In genomic region chr6:138594042-138594636, GRCh38 we compare ENCODE assay signal across 2 cellular contexts.
TF ChIP-seq lines count a peak whose summit lies in the region.

No MANE protein-coding gene starts in this region.

TF ChIP-seq in HCT116, 20 proteins besides CTCF, POLR2A, EP300 and RAD21 (continued from another document):
- TF ChIP-seq, protein P1, sequence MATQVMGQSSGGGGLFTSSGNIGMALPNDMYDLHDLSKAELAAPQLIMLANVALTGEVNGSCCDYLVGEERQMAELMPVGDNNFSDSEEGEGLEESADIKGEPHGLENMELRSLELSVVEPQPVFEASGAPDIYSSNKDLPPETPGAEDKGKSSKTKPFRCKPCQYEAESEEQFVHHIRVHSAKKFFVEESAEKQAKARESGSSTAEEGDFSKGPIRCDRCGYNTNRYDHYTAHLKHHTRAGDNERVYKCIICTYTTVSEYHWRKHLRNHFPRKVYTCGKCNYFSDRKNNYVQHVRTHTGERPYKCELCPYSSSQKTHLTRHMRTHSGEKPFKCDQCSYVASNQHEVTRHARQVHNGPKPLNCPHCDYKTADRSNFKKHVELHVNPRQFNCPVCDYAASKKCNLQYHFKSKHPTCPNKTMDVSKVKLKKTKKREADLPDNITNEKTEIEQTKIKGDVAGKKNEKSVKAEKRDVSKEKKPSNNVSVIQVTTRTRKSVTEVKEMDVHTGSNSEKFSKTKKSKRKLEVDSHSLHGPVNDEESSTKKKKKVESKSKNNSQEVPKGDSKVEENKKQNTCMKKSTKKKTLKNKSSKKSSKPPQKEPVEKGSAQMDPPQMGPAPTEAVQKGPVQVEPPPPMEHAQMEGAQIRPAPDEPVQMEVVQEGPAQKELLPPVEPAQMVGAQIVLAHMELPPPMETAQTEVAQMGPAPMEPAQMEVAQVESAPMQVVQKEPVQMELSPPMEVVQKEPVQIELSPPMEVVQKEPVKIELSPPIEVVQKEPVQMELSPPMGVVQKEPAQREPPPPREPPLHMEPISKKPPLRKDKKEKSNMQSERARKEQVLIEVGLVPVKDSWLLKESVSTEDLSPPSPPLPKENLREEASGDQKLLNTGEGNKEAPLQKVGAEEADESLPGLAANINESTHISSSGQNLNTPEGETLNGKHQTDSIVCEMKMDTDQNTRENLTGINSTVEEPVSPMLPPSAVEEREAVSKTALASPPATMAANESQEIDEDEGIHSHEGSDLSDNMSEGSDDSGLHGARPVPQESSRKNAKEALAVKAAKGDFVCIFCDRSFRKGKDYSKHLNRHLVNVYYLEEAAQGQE (IDR thresholded peaks at IDR 0.05; ENCODE audit: low read depth): no peak
- TF ChIP-seq ZBTB33 (IDR thresholded peaks at IDR 0.05; ENCODE audit: extremely low read depth, insufficient replicate concordance, low read length) (no peak), SIN3A (IDR thresholded peaks at IDR 0.05; ENCODE audit: low read depth) (no peak), JUND (IDR thresholded peaks at IDR 0.05) (no peak), SP1 (IDR thresholded peaks at IDR 0.05; ENCODE audit: low read depth) (no peak), YY1 (IDR thresholded peaks at IDR 0.05; ENCODE audit: extremely low read depth, insufficient replicate concordance, low read depth, low read length) (no peak), EGR1 (IDR thresholded peaks at IDR 0.05; ENCODE audit: low read depth) (no peak), SRF (IDR thresholded peaks at IDR 0.05; ENCODE audit: low read depth) (no peak), ZFX (IDR thresholded peaks at IDR 0.05) (no peak), CEBPB (IDR thresholded peaks at IDR 0.05; ENCODE audit: low read depth) (no peak), CBX3 (IDR thresholded peaks at IDR 0.05; ENCODE audit: low read depth) (no peak)

TF ChIP-seq in HepG2, 621 proteins besides CTCF, POLR2A, EP300 and RAD21 (continued from another document and continues in another):
- TF ChIP-seq ATF6 (CRISPR knock-in tag; conservative IDR thresholded peaks at IDR 0.05) (no peak), TCF7 (IDR thresholded peaks at IDR 0.05; ENCODE audit: low read depth) (peak; percentile 47; the same call in 1 of the 2 replicates), RFX1 (IDR thresholded peaks at IDR 0.05) (no peak), ZNF703 (CRISPR knock-in tag; IDR thresholded peaks at IDR 0.05; ENCODE audit: borderline replicate concordance) (no peak), BRCA1 (CRISPR knock-in tag; IDR thresholded peaks at IDR 0.05) (no peak), ZNF329 (CRISPR knock-in tag; IDR thresholded peaks at IDR 0.05; ENCODE audit: low read depth) (no peak), HOXD1 (CRISPR knock-in tag; IDR thresholded peaks at IDR 0.05) (no peak), SOX6 (IDR thresholded peaks at IDR 0.05) (no peak), SOX6 (CRISPR knock-in tag; IDR thresholded peaks at IDR 0.05) (0 out of 2 replicates have a peak, but pooled peaks have one; percentile 7), ZNF549 (CRISPR knock-in tag; IDR thresholded peaks at IDR 0.05) (no peak), SRSF4 (IDR thresholded peaks at IDR 0.05; ENCODE audit: low read depth, low read length, poor library complexity, severe bottlenecking) (no peak), NFATC3 (CRISPR knock-in tag; IDR thresholded peaks at IDR 0.05) (0 out of 2 replicates have a peak, but pooled peaks have one; percentile 22), ARNT2 (CRISPR knock-in tag; IDR thresholded peaks at IDR 0.05; ENCODE audit: low read depth) (no peak), CC2D1A (CRISPR knock-in tag; IDR thresholded peaks at IDR 0.05) (no peak), ATF3 (CRISPR knock-in tag; IDR thresholded peaks at IDR 0.05) (no peak), ZNF850 (CRISPR knock-in tag; conservative IDR thresholded peaks at IDR 0.05) (no peak), ZNF556 (CRISPR knock-in tag; IDR thresholded peaks at IDR 0.05; ENCODE audit: borderline replicate concordance) (0 out of 2 replicates have a peak, but pooled peaks have one; percentile 18), ZFP36 (IDR thresholded peaks at IDR 0.05; ENCODE audit: borderline replicate concordance, low read depth, low read length, partially characterized antibody) (no peak), NCOA1 (CRISPR knock-in tag; IDR thresholded peaks at IDR 0.05) (no peak), ZNF710 (CRISPR knock-in tag; IDR thresholded peaks at IDR 0.05; ENCODE audit: borderline replicate concordance) (0 out of 2 replicates have a peak, but pooled peaks have one; percentile 36), ZFYVE20 (CRISPR knock-in tag; IDR thresholded peaks at IDR 0.05; ENCODE audit: borderline replicate concordance, low read depth) (no peak), ZNF441 (CRISPR knock-in tag; IDR thresholded peaks at IDR 0.05; ENCODE audit: borderline replicate concordance) (no peak), JUNB (CRISPR knock-in tag; IDR thresholded peaks at IDR 0.05; ENCODE audit: borderline replicate concordance) (no peak), WIZ (CRISPR knock-in tag; IDR thresholded peaks at IDR 0.05) (no peak), HDAC6 (IDR thresholded peaks at IDR 0.05; ENCODE audit: low read depth, low read length) (no peak), JUND (CRISPR knock-in tag; IDR thresholded peaks at IDR 0.05) (no peak), STAT5B (CRISPR knock-in tag; IDR thresholded peaks at IDR 0.05) (no peak), ZNF513 (CRISPR knock-in tag; conservative IDR thresholded peaks at IDR 0.05) (no peak), ZNF788 (CRISPR knock-in tag; IDR thresholded peaks at IDR 0.05; ENCODE audit: borderline replicate concordance) (no peak), SAFB2 (CRISPR knock-in tag; IDR thresholded peaks at IDR 0.05; ENCODE audit: borderline replicate concordance, low read depth) (no peak), RBM22 (optimal IDR thresholded peaks at IDR 0.05; ENCODE audit: low read length) (no peak), DBP (CRISPR knock-in tag; IDR thresholded peaks at IDR 0.05; ENCODE audit: not compliant biosample characterization) (no peak)
- TF ChIP-seq, protein P2, sequence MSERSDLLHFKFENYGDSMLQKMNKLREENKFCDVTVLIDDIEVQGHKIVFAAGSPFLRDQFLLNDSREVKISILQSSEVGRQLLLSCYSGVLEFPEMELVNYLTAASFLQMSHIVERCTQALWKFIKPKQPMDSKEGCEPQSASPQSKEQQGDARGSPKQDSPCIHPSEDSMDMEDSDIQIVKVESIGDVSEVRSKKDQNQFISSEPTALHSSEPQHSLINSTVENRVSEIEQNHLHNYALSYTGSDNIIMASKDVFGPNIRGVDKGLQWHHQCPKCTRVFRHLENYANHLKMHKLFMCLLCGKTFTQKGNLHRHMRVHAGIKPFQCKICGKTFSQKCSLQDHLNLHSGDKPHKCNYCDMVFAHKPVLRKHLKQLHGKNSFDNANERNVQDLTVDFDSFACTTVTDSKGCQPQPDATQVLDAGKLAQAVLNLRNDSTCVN (CRISPR knock-in tag; IDR thresholded peaks at IDR 0.05; ENCODE audit: borderline replicate concordance): no peak
- TF ChIP-seq, protein P3, sequence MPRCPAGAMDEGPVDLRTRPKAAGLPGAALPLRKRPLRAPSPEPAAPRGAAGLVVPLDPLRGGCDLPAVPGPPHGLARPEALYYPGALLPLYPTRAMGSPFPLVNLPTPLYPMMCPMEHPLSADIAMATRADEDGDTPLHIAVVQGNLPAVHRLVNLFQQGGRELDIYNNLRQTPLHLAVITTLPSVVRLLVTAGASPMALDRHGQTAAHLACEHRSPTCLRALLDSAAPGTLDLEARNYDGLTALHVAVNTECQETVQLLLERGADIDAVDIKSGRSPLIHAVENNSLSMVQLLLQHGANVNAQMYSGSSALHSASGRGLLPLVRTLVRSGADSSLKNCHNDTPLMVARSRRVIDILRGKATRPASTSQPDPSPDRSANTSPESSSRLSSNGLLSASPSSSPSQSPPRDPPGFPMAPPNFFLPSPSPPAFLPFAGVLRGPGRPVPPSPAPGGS (CRISPR knock-in tag; IDR thresholded peaks at IDR 0.05): no peak
- TF ChIP-seq, protein P4, sequence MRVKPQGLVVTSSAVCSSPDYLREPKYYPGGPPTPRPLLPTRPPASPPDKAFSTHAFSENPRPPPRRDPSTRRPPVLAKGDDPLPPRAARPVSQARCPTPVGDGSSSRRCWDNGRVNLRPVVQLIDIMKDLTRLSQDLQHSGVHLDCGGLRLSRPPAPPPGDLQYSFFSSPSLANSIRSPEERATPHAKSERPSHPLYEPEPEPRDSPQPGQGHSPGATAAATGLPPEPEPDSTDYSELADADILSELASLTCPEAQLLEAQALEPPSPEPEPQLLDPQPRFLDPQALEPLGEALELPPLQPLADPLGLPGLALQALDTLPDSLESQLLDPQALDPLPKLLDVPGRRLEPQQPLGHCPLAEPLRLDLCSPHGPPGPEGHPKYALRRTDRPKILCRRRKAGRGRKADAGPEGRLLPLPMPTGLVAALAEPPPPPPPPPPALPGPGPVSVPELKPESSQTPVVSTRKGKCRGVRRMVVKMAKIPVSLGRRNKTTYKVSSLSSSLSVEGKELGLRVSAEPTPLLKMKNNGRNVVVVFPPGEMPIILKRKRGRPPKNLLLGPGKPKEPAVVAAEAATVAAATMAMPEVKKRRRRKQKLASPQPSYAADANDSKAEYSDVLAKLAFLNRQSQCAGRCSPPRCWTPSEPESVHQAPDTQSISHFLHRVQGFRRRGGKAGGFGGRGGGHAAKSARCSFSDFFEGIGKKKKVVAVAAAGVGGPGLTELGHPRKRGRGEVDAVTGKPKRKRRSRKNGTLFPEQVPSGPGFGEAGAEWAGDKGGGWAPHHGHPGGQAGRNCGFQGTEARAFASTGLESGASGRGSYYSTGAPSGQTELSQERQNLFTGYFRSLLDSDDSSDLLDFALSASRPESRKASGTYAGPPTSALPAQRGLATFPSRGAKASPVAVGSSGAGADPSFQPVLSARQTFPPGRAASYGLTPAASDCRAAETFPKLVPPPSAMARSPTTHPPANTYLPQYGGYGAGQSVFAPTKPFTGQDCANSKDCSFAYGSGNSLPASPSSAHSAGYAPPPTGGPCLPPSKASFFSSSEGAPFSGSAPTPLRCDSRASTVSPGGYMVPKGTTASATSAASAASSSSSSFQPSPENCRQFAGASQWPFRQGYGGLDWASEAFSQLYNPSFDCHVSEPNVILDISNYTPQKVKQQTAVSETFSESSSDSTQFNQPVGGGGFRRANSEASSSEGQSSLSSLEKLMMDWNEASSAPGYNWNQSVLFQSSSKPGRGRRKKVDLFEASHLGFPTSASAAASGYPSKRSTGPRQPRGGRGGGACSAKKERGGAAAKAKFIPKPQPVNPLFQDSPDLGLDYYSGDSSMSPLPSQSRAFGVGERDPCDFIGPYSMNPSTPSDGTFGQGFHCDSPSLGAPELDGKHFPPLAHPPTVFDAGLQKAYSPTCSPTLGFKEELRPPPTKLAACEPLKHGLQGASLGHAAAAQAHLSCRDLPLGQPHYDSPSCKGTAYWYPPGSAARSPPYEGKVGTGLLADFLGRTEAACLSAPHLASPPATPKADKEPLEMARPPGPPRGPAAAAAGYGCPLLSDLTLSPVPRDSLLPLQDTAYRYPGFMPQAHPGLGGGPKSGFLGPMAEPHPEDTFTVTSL (CRISPR knock-in tag; IDR thresholded peaks at IDR 0.05; ENCODE audit: borderline replicate concordance): no peak
- TF ChIP-seq, protein P5, sequence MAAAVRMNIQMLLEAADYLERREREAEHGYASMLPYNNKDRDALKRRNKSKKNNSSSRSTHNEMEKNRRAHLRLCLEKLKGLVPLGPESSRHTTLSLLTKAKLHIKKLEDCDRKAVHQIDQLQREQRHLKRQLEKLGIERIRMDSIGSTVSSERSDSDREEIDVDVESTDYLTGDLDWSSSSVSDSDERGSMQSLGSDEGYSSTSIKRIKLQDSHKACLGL (CRISPR knock-in tag; IDR thresholded peaks at IDR 0.05): no peak
